In the genomic region with DNA sequence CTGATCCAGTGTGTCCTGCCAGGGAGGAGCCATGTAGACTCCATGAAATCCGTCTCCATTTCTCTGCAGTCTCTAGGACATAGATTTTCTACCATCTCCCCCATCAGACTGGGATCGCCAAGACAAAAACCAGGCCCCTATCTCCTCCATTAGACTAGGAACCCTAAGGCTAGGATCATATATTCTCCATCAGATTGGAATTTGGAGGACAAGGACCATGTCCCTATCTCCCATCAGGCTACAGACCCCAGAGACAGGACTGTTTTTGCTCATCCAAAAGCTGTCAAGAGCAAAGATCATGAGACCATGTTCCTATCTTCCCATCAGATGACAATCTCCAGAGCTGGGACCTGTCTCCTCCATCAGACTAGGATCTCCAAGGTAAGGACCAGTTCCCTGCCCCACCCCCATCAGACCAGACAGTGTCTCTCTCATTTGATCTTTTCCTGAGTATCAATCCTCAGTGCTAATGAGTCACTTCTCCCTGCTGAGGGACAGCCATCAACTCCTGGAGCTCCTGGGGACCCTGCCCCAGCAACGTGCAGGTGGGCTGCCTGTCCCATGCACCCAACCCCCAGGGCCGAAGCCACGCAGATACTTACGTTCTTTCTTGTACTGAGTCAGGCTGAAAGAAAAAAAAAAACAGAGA, we compare ENCODE assay signal across 11 cellular contexts. TPM values are rescaled to one million over a fixed set of nuclear protein-coding genes. Genes with fewer than 3 reads are reported as not detected.
DNase-seq lines count a peak whose midpoint lies in the region; FAIRE-seq and TF ChIP-seq lines count a peak whose summit lies in the region.
"Not testable (repeated sequence)": the region's sequence is repeated elsewhere in the genome, so short reads cannot be mapped to it uniquely, and the experiment has no call there.
"Had no signal": no experiment of that assay in that cellular context is flagged by ENCODE, and none has a peak within 500 bp of the region (broad histone marks: within the 10 kb centered on the region; RNA-seq: fewer than 3 reads in every experiment).

No MANE protein-coding gene starts in this region.

- peak; percentile 58 for FAIRE-seq in bronchial epithelial cell (lab: Jason Lieb, UNC)

- H3K9me2 ChIP-seq in SK-N-SH, result not testable (repeated sequence)

- H2BK5ac ChIP-seq in trophoblast cell (ENCODE audit: low read depth, low read length, poor library complexity), result not testable (repeated sequence)

- not testable (repeated sequence) for H3K23ac ChIP-seq in trophoblast cell (ENCODE audit: low read length)

- not testable (repeated sequence) for H2AFZ ChIP-seq in SK-N-SH (ENCODE audit: low read depth); trophoblast cell (ENCODE audit: insufficient read depth, low read length, poor library complexity)

- TF ChIP-seq CTCF in CD14-positive monocyte (IDR thresholded peaks at IDR 0.05); SK-N-SH (IDR thresholded peaks at IDR 0.05); bronchial epithelial cell (IDR thresholded peaks at IDR 0.05; ENCODE audit: insufficient read depth, low read length, severe bottlenecking); glutamatergic neuron (IDR thresholded peaks at IDR 0.05; ENCODE audit: partially characterized antibody, unreplicated experiment); nephron (IDR thresholded peaks at IDR 0.05; ENCODE audit: unreplicated experiment in 3 of 3): not testable (repeated sequence)

- not testable (repeated sequence) for TF ChIP-seq EP300 in SK-N-SH (IDR thresholded peaks at IDR 0.05; ENCODE audit: borderline replicate concordance in 1 of 2, low read depth in 1 of 2, low read length in 1 of 2)

- H3F3A ChIP-seq in SK-N-SH (replicated peaks; ENCODE audit: insufficient read depth), result not testable (repeated sequence)

- not testable (repeated sequence) for H2BK120ac ChIP-seq in trophoblast cell (ENCODE audit: insufficient read depth, low read length, poor library complexity)

- POLR2A ChIA-PET in SK-N-SH (lab: Yijun Ruan, JAX), result not testable (repeated sequence)

- not testable (repeated sequence) for H2BK12ac ChIP-seq in trophoblast cell (ENCODE audit: low read length)

- peak overlapping the region; percentile 82 for H4K91ac ChIP-seq in trophoblast cell (ENCODE audit: low read depth, low read length)

- not testable (repeated sequence) for H3K27ac ChIP-seq in SK-N-SH (ENCODE audit: low read depth in 2 of 2, low read length in 1 of 2)
- peak overlapping the region; percentile 30 for H3K27ac ChIP-seq in angular gyrus (ENCODE audit: low read depth, low read length)
- H3K27ac ChIP-seq in trophoblast cell (ENCODE audit: low read depth, low read length), result peak overlapping the region; percentile 44

- not testable (repeated sequence) for H3K4me3 Mint-ChIP-seq in CD14-positive monocyte, nephron
- peak overlapping the region; percentile 5 for H3K4me3 Mint-ChIP-seq in glutamatergic neuron (ENCODE audit: unreplicated experiment)

- not testable (repeated sequence) for H4K12ac ChIP-seq in trophoblast cell (ENCODE audit: low read depth, low read length)

- peaks cover 0 to 12% (median 4%) of the 10 kb centered on the region in 3 donors for H3K27me3 Mint-ChIP-seq in CD14-positive monocyte (ENCODE audit: low read depth in 3 of 3)
- H3K27me3 Mint-ChIP-seq in glutamatergic neuron (ENCODE audit: unreplicated experiment); nephron (ENCODE audit: low read depth): not testable (repeated sequence)

- H3K4me1 ChIP-seq in SK-N-SH (ENCODE audit: control insufficient read depth in 1 of 2, insufficient read depth in 2 of 2, low read depth in 1 of 2, low read length in 1 of 2) (peaks cover 0 to 19% of the 10 kb centered on the region in 2 experiments; a peak in 1 of 4 replicates), trophoblast cell (ENCODE audit: control insufficient read depth in 1 of 2, insufficient read depth in 2 of 2, low read length in 2 of 2) (peaks cover 33 to 48% of the 10 kb centered on the region in 2 experiments)

- H3K4me2 ChIP-seq in SK-N-SH; trophoblast cell (ENCODE audit: low read length): not testable (repeated sequence)

- not testable (repeated sequence) for H4K8ac ChIP-seq in trophoblast cell (ENCODE audit: low read depth, low read length)

- not testable (repeated sequence) for H3K4ac ChIP-seq in trophoblast cell (ENCODE audit: low read depth, low read length)

- H3K9ac ChIP-seq in SK-N-SH; trophoblast cell (ENCODE audit: low read length): not testable (repeated sequence)

- intact Hi-C loops in CD14-positive monocyte (cut with micrococcal nuclease), result not testable (repeated sequence)

- H3K9me3 Mint-ChIP-seq in CD14-positive monocyte; glutamatergic neuron (ENCODE audit: unreplicated experiment); nephron: not testable (repeated sequence)

- H3K79me1 ChIP-seq in trophoblast cell (ENCODE audit: low read length), result peaks cover 25% of the 10 kb centered on the region

- H4K20me1 ChIP-seq in SK-N-SH (ENCODE audit: insufficient read depth), result not testable (repeated sequence)

- not testable (repeated sequence) for H3K4me1 Mint-ChIP-seq in CD14-positive monocyte; glutamatergic neuron (ENCODE audit: low read depth, unreplicated experiment)
- peaks cover 31% of the 10 kb centered on the region for H3K4me1 Mint-ChIP-seq in nephron

- H3K79me2 ChIP-seq in SK-N-SH (ENCODE audit: insufficient read depth); trophoblast cell (ENCODE audit: control insufficient read depth, insufficient read depth, low read length, poor library complexity): not testable (repeated sequence)

- 57% methylated on average over 6 of the region's 6 CpGs for WGBS in SK-N-SH (ENCODE audit: low lambda C conversion rate)
- no CpG with 5 or more reads among the region's 6 CpGs for WGBS in trophoblast cell (ENCODE audit: extremely low coverage, insufficient coverage, insufficient read length)

- H3K27ac Mint-ChIP-seq in CD14-positive monocyte; glutamatergic neuron (ENCODE audit: unreplicated experiment): not testable (repeated sequence)
- peak overlapping the region in 2 of 3 experiments; percentile 41 to 79 for H3K27ac Mint-ChIP-seq in nephron

- not testable (repeated sequence) for H3K9me3 ChIP-seq in SK-N-SH; trophoblast cell (ENCODE audit: insufficient read depth, low read depth, low read length)

- not testable (repeated sequence) for H3K14ac ChIP-seq in trophoblast cell (ENCODE audit: low read length)

- CTCF ChIA-PET in SK-N-SH (lab: Yijun Ruan, JAX), result interaction anchor here (1.5 to 3.4 kb wide), 5 partner anchors 28 to 71 kb away, joined by 5 to 27 read pairs (median 8); no protein-coding TSS in a partner anchor

- TF ChIP-seq RAD21 in SK-N-SH (IDR thresholded peaks at IDR 0.05; ENCODE audit: low read length), result not testable (repeated sequence)

- not testable (repeated sequence) for H3K27me3 ChIP-seq in SK-N-SH (ENCODE audit: insufficient read depth); bronchial epithelial cell (ENCODE audit: control insufficient read depth, insufficient read depth, low read length); trophoblast cell (ENCODE audit: insufficient read depth, low read length)

- H3K36me3 ChIP-seq in SK-N-SH (replicated peaks in 1 of 2; ENCODE audit: control insufficient read depth in 1 of 2, insufficient read depth in 2 of 2, low read length in 1 of 2); trophoblast cell (ENCODE audit: control insufficient read depth in 1 of 2, insufficient read depth in 2 of 2, low read length in 2 of 2): not testable (repeated sequence)
- peaks cover 18% of the 10 kb centered on the region for H3K36me3 ChIP-seq in bronchial epithelial cell (ENCODE audit: control insufficient read depth, insufficient read depth, low read length)

- H3K36me3 Mint-ChIP-seq in CD14-positive monocyte; glutamatergic neuron (ENCODE audit: unreplicated experiment); nephron (ENCODE audit: low read depth): not testable (repeated sequence)

- not testable (repeated sequence) for H3K4me3 ChIP-seq in SK-N-SH (ENCODE audit: low read depth in 2 of 2, low read length in 1 of 2); bronchial epithelial cell (ENCODE audit: low read depth, low read length); trophoblast cell (ENCODE audit: low read depth, low read length)

- DNase-seq in CD14-positive monocyte (ENCODE audit: low spot score) (peak; percentile 12), bronchial epithelial cell (ENCODE audit: low read depth) (peak; percentile 89), glutamatergic neuron (peak; percentile 8)
- not testable (repeated sequence) for DNase-seq in SK-N-SH, trophoblast cell

- H2AK5ac ChIP-seq in trophoblast cell (ENCODE audit: low read length), result not testable (repeated sequence)

- H3K18ac ChIP-seq in trophoblast cell (ENCODE audit: low read length), result not testable (repeated sequence)

RNA-seq across cellular contexts. Expression of a gene that starts 4.3 kb away (rescaled TPM):
- not detected for polyA plus RNA-seq in CD14-positive monocyte
- 0.19 and 0.39 TPM in 2 replicates for polyA plus RNA-seq in SK-N-SH (2012; rRNA removed)
- 0.13 and 0.14 TPM in 2 replicates for polyA plus RNA-seq in SK-N-SH (2012; cell fraction: cytosol; rRNA removed)
- polyA plus RNA-seq in SK-N-SH (2012; cell fraction: nucleus; rRNA removed), result 0.23 TPM in 1 of 2 replicates, not detected in the other
- 25,286 and 30,463 TPM in 2 replicates for total RNA-seq in bronchial epithelial cell
- total RNA-seq in glutamatergic neuron (ENCODE audit: unreplicated experiment), result not detected
- 145 and 161 TPM in 2 replicates for polyA plus RNA-seq in trophoblast cell (2013)
- total RNA-seq: A172; CD8-positive, alpha-beta T cell; H7 had no signal

RNA-seq across cellular contexts. Expression of a gene that starts 7.5 kb away (rescaled TPM):
- polyA plus RNA-seq in CD14-positive monocyte (not detected), SK-N-SH (2012; rRNA removed) (not detected in 2 replicates)
- polyA plus RNA-seq in SK-N-SH (2012; cell fraction: cytosol; rRNA removed), result not detected in 2 replicates
- polyA plus RNA-seq in SK-N-SH (2012; cell fraction: nucleus; rRNA removed), result not detected in 2 replicates
- total RNA-seq in bronchial epithelial cell (1,390 and 10,131 TPM in 2 replicates), glutamatergic neuron (ENCODE audit: unreplicated experiment) (not detected)
- 7.9 and 8.4 TPM in 2 replicates for polyA plus RNA-seq in trophoblast cell (2013)
- total RNA-seq: CD8-positive, alpha-beta T cell; GM23338; H7 had no signal
- polyA plus RNA-seq: GM23338 had no signal

RNA-seq across cellular contexts. Expression of a gene that starts 33.4 kb away (rescaled TPM):
- polyA plus RNA-seq in CD14-positive monocyte (not detected), SK-N-SH (2012; rRNA removed) (not detected in 2 replicates)
- polyA plus RNA-seq in SK-N-SH (2012; cell fraction: cytosol; rRNA removed), result not detected in 2 replicates
- polyA plus RNA-seq in SK-N-SH (2012; cell fraction: nucleus; rRNA removed), result 0.04 TPM in 1 of 2 replicates, not detected in the other
- total RNA-seq in bronchial epithelial cell (463 and 1,445 TPM in 2 replicates), glutamatergic neuron (ENCODE audit: unreplicated experiment) (not detected)
- 12.0 and 12.4 TPM in 2 replicates for polyA plus RNA-seq in trophoblast cell (2013)
- total RNA-seq: A172; CD8-positive, alpha-beta T cell; GM23338; H7 had no signal
- polyA plus RNA-seq: GM23338 had no signal

RNA-seq across cellular contexts. Expression of a gene that starts 48.2 kb away (rescaled TPM):
- polyA plus RNA-seq in CD14-positive monocyte, result not detected
- polyA plus RNA-seq in SK-N-SH (2012; rRNA removed), result not detected in 2 replicates
- not detected in 2 replicates for polyA plus RNA-seq in SK-N-SH (2012; cell fraction: cytosol; rRNA removed)
- polyA plus RNA-seq in SK-N-SH (2012; cell fraction: nucleus; rRNA removed), result not detected in 2 replicates
- 0.26 and 0.51 TPM in 2 replicates for total RNA-seq in bronchial epithelial cell
- total RNA-seq in glutamatergic neuron (ENCODE audit: unreplicated experiment), result not detected
- 0.19 TPM in 2 replicates for polyA plus RNA-seq in trophoblast cell (2013)
- total RNA-seq: A172; CD8-positive, alpha-beta T cell; GM23338; H7 had no signal
- polyA plus RNA-seq: GM23338 had no signal

Comparison
In these comparisons a context has a peak if more than half of its experiments do, and no peak if none do; other contexts are left out.
1. RNA of a gene that starts 4.3 kb away (total RNA-seq): 25,286 to 30,463 TPM in bronchial epithelial cell; not detected in glutamatergic neuron (single experiment); every median in the first group is over 1,000 times any median in the second.
2. RNA of a gene that starts 7.5 kb away (total RNA-seq): 1,390 to 10,131 TPM in bronchial epithelial cell; not detected in glutamatergic neuron (single experiment); every median in the first group is over 1,000 times any median in the second.
3. RNA of a gene that starts 33.4 kb away (total RNA-seq): 463 to 1,445 TPM in bronchial epithelial cell; not detected in glutamatergic neuron (single experiment); every median in the first group is over 100 times any median in the second.